ENCODE assay signal across 9 cellular contexts in the genomic region with DNA sequence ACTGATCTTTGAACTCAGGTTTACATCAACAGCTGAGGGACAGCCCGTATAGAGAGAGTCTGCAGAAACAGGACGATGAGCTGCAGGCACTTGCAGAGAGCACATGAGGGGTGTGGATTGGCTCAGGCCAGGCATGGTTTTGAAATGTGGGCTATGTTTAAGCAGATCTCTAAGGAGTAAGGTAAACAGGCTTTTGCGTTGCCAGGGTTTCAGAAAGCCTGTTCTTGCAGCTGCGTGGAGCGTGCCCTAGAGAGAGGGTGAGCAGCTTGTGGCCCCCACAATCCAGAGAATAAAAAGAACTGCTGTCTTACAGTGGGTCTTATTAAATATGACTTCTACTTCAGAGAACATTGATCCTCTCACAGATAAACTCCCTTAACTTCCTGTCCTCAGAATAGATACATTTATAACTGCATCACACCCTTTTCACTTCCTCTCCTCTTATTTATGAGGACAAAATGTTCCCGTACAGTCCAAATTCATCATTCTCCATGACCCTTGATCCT.
A peak's percentile ranks its signal among the peaks of the same experiment; 100 is the strongest.
DNase-seq lines count a peak whose midpoint lies in the region; ATAC-seq and TF ChIP-seq lines count a peak whose summit lies in the region.
"Had no signal": no experiment of that assay in that cellular context is flagged by ENCODE, and none has a peak within 500 bp of the region (broad histone marks: within the 10 kb centered on the region; RNA-seq: fewer than 3 reads in every experiment).

No MANE protein-coding gene starts in this region.

- H3K36me3 Mint-ChIP-seq in CD14-positive monocyte = peaks cover 54 to 70% of the 10 kb centered on the region in 2 donors

- TF ChIP-seq CTCF in CD14-positive monocyte (IDR thresholded peaks at IDR 0.05) (no peak), esophagus muscularis mucosa (IDR thresholded peaks at IDR 0.05) (no peak), SK-N-SH (IDR thresholded peaks at IDR 0.05) (no peak), smooth muscle cell (IDR thresholded peaks at IDR 0.05; ENCODE audit: borderline replicate concordance, insufficient read depth, poor library complexity, severe bottlenecking) (no peak)

- peaks cover 0 to 4% (median 0%) of the 10 kb centered on the region in 3 donors for H3K27me3 Mint-ChIP-seq in CD14-positive monocyte (ENCODE audit: low read depth in 3 of 3)

- H3F3A ChIP-seq in SK-N-SH (replicated peaks; ENCODE audit: insufficient read depth) (no peaks in the 10 kb centered on the region), smooth muscle cell (ENCODE audit: low read depth) (no peaks in the 10 kb centered on the region)

- H3K9me3 Mint-ChIP-seq in CD14-positive monocyte = peaks cover 4 to 10% (median 8%) of the 10 kb centered on the region in 7 donors

- TF ChIP-seq POLR2A in esophagus muscularis mucosa (IDR thresholded peaks at IDR 0.05; ENCODE audit: low read depth) = no peak

- ATAC-seq in GM19455 (IDR thresholded peaks at IDR 0.05; ENCODE audit: unreplicated experiment) = peak; percentile 58
- peak; percentile 46 for ATAC-seq in HG03565 (IDR thresholded peaks at IDR 0.05; ENCODE audit: unreplicated experiment)

- no peak overlapping the region for H3K9ac ChIP-seq in SK-N-SH
- H3K9ac ChIP-seq in smooth muscle cell (ENCODE audit: low read depth) = no peak overlapping the region

- peak; percentile 45 for DNase-seq in CD14-positive monocyte (ENCODE audit: low spot score)
- no peak for DNase-seq in esophagus muscularis mucosa (ENCODE audit: extremely low spot score)
- no peak for DNase-seq in SK-N-SH
- DNase-seq in SW 1271 (lab: John Stamatoyannopoulos, UW) = no peak
- DNase-seq in H4 (ENCODE audit: low spot score) = no peak
- no peak for DNase-seq in smooth muscle cell (lab: John Stamatoyannopoulos, UW; ENCODE audit: unreplicated experiment)

- no peak overlapping the region for H2AFZ ChIP-seq in SK-N-SH (ENCODE audit: low read depth)
- no peak overlapping the region for H2AFZ ChIP-seq in smooth muscle cell (ENCODE audit: low read depth)

- H3K27ac Mint-ChIP-seq in CD14-positive monocyte = peak overlapping the region; percentile 82 to 95 (median 88)

- CTCF ChIA-PET in SK-N-SH (lab: Yijun Ruan, JAX) = interaction anchor here (0.7 to 1.8 kb wide), 3 partner anchors 8 to 455 kb away, joined by 3 to 6 read pairs (median 3); no protein-coding TSS in a partner anchor

- no peak for TF ChIP-seq EP300 in esophagus muscularis mucosa (IDR thresholded peaks at IDR 0.05)
- TF ChIP-seq EP300 in SK-N-SH (IDR thresholded peaks at IDR 0.05; ENCODE audit: borderline replicate concordance in 1 of 2, low read depth in 1 of 2, low read length in 1 of 2) = no peak

- H3K4me3 Mint-ChIP-seq in CD14-positive monocyte = peak overlapping the region; percentile 37 to 82

- peaks cover 0 to 9% (median 4%) of the 10 kb centered on the region in 4 donors for H3K4me1 ChIP-seq in esophagus muscularis mucosa
- no peaks in the 10 kb centered on the region; a peak in 1 of 4 replicates for H3K4me1 ChIP-seq in SK-N-SH (ENCODE audit: control insufficient read depth in 1 of 2, insufficient read depth in 2 of 2, low read depth in 1 of 2, low read length in 1 of 2)
- no peaks in the 10 kb centered on the region for H3K4me1 ChIP-seq in smooth muscle cell (ENCODE audit: low read depth)

- H3K27ac ChIP-seq in esophagus muscularis mucosa (replicated peaks in 1 of 4) (peak overlapping the region in 3 of 4 donors; percentile 24 to 47 (median 30)), SK-N-SH (ENCODE audit: low read depth in 2 of 2, low read length in 1 of 2) (no peak overlapping the region), smooth muscle cell (ENCODE audit: low read depth) (no peak overlapping the region)
- H3K27ac ChIP-seq: VCaP had no signal

- peaks cover 69% of the 10 kb centered on the region for H3K4me1 Mint-ChIP-seq in CD14-positive monocyte

- no peaks in the 10 kb centered on the region for H3K9me2 ChIP-seq in SK-N-SH

- no peak overlapping the region for H3K4me2 ChIP-seq in SK-N-SH
- no peak overlapping the region for H3K4me2 ChIP-seq in smooth muscle cell

- TF ChIP-seq RAD21 in SK-N-SH (IDR thresholded peaks at IDR 0.05; ENCODE audit: low read length) = no peak

- 12% methylated on average over 6 of the region's 6 CpGs for WGBS in esophagus muscularis mucosa
- 6% methylated on average over 6 of the region's 6 CpGs for WGBS in SK-N-SH (ENCODE audit: low lambda C conversion rate)
- WGBS in smooth muscle cell (ENCODE audit: low lambda C conversion rate) = 90% methylated on average over 6 of the region's 6 CpGs

- POLR2A ChIA-PET in SK-N-SH (lab: Yijun Ruan, JAX) = no interaction called here

- no peaks in the 10 kb centered on the region for H3K79me2 ChIP-seq in SK-N-SH (ENCODE audit: insufficient read depth)
- H3K79me2 ChIP-seq in smooth muscle cell (ENCODE audit: low read depth) = no peaks in the 10 kb centered on the region

- H3K9me3 ChIP-seq in esophagus muscularis mucosa = peaks cover 0 to 5% (median 0%) of the 10 kb centered on the region in 4 donors
- H3K9me3 ChIP-seq in SK-N-SH = no peaks in the 10 kb centered on the region
- H3K9me3 ChIP-seq in smooth muscle cell (replicated peaks; ENCODE audit: low read depth) = no peaks in the 10 kb centered on the region

- H3K4me3 ChIP-seq in esophagus muscularis mucosa = no peak overlapping the region
- no peak overlapping the region for H3K4me3 ChIP-seq in SK-N-SH (ENCODE audit: low read depth in 2 of 2, low read length in 1 of 2)
- no peak overlapping the region for H3K4me3 ChIP-seq in smooth muscle cell

- intact Hi-C loops in CD14-positive monocyte (cut with micrococcal nuclease) (loop anchor here (5.0 to 10.0 kb wide), 3 partner anchors 34 to 394 kb away; partner anchors contain the start of gene NAF1 (in 1 of the 2)), esophagus muscularis mucosa (cut with DNase I) (loop anchor here (5.0 kb wide), 1 partner anchor 1174 kb away; no protein-coding TSS in a partner anchor)

- no peaks in the 10 kb centered on the region for H3K27me3 ChIP-seq in esophagus muscularis mucosa
- peaks cover 26% of the 10 kb centered on the region; the same call in 1 of the 2 replicates for H3K27me3 ChIP-seq in SK-N-SH (ENCODE audit: insufficient read depth)
- no peaks in the 10 kb centered on the region for H3K27me3 ChIP-seq in smooth muscle cell (ENCODE audit: low read depth)

- no peaks in the 10 kb centered on the region for H3K36me3 ChIP-seq in esophagus muscularis mucosa
- no peaks in the 10 kb centered on the region for H3K36me3 ChIP-seq in SK-N-SH (replicated peaks in 1 of 2; ENCODE audit: control insufficient read depth in 1 of 2, insufficient read depth in 2 of 2, low read length in 1 of 2)
- no peaks in the 10 kb centered on the region for H3K36me3 ChIP-seq in smooth muscle cell (ENCODE audit: low read depth)

- H4K20me1 ChIP-seq in SK-N-SH (ENCODE audit: insufficient read depth) (no peaks in the 10 kb centered on the region), smooth muscle cell (ENCODE audit: low read depth) (no peaks in the 10 kb centered on the region)

TF ChIP-seq in SK-N-SH, 30 proteins besides CTCF, POLR2A, EP300 and RAD21:
- TF ChIP-seq TEAD4 (IDR thresholded peaks at IDR 0.05; ENCODE audit: borderline replicate concordance, insufficient read depth) = no peak
- TF ChIP-seq RCOR1 (IDR thresholded peaks at IDR 0.05; ENCODE audit: low read length) = no peak
- no peak for TF ChIP-seq PBX3 (IDR thresholded peaks at IDR 0.05)
- TF ChIP-seq TAF1 (IDR thresholded peaks at IDR 0.05; ENCODE audit: borderline replicate concordance, low read depth, low read length) = no peak
- no peak for TF ChIP-seq MEF2A (IDR thresholded peaks at IDR 0.05; ENCODE audit: borderline replicate concordance, low read depth)
- TF ChIP-seq TCF12 (IDR thresholded peaks at IDR 0.05) = no peak
- no peak for TF ChIP-seq NRF1 (IDR thresholded peaks at IDR 0.05; ENCODE audit: low read depth, low read length)
- no peak for TF ChIP-seq RXRA (IDR thresholded peaks at IDR 0.05; ENCODE audit: borderline replicate concordance, low read depth)

Comparison
In these comparisons a context has a peak if more than half of its experiments do, and no peak if none do; other contexts are left out.
1. H3K27ac ChIP-seq: peak in esophagus muscularis mucosa (3 of 4); none in SK-N-SH (0 of 2) and smooth muscle cell (single experiment).